Comparison of ENCODE assay signal across 9 cellular contexts in genomic region chr2:178404380-178404767, GRCh38. TPM values are rescaled to one million over a fixed set of nuclear protein-coding genes. Genes with fewer than 3 reads are reported as not detected.
DNase-seq lines count a peak whose midpoint lies in the region; ATAC-seq and TF ChIP-seq lines count a peak whose summit lies in the region.
"Had no signal": no experiment of that assay in that cellular context is flagged by ENCODE, and none has a peak within 500 bp of the region (broad histone marks: within the 10 kb centered on the region; RNA-seq: fewer than 3 reads in every experiment).

No MANE protein-coding gene starts in this region.

- H3K27me3 ChIP-seq in spleen (replicated peaks in 1 of 7) = no peaks in the 10 kb centered on the region

- WGBS in spleen, 5 donors = 13 to 33% (median 19%) methylated on average over 4 of the region's 4 CpGs

- ATAC-seq in GM21360 (IDR thresholded peaks at IDR 0.05; ENCODE audit: unreplicated experiment) = peak; percentile 99
- peak; percentile 100 for ATAC-seq in HG03442 (IDR thresholded peaks at IDR 0.05; ENCODE audit: unreplicated experiment)
- ATAC-seq in SK-N-SH treated with all-trans-retinoic acid at 6 μM for 48 hours = peak; percentile 41; the same call in 1 of the 3 replicates
- ATAC-seq in left colon = peak; percentile 76
- ATAC-seq: naive thymus-derived CD4-positive, alpha-beta T cell had no signal

- H3K27ac Mint-ChIP-seq in activated T-cell treated with anti-CD3 and anti-CD28 coated beads, Interleukin-2, amount 50 U/mL, for 24 hours = no peak overlapping the region

- peaks cover 11% of the 10 kb centered on the region for H3K27me3 Mint-ChIP-seq in activated T-cell treated with anti-CD3 and anti-CD28 coated beads, Interleukin-2, amount 50 U/mL, for 24 hours

- no peaks in the 10 kb centered on the region for H3K9me3 ChIP-seq in spleen

- DNase-seq in left colon = peak; percentile 34 to 47
- no peak for DNase-seq in stimulated activated CD4-positive, alpha-beta T cell treated with anti-CD3 and anti-CD28 coated beads, Interleukin-2, amount 100 ng/mL, for 48 hours
- DNase-seq in spleen = no peak
- DNase-seq in activated T-cell treated with anti-CD3 and anti-CD28 coated beads, Interleukin-2, amount 50 U/mL, for 24 hours = no peak

- peaks cover 9% of the 10 kb centered on the region for H3K4me1 Mint-ChIP-seq in activated T-cell treated with anti-CD3 and anti-CD28 coated beads, Interleukin-2, amount 50 U/mL, for 24 hours (ENCODE audit: low read depth)

- no peak overlapping the region for H3K4me3 ChIP-seq in spleen

- H3K4me3 Mint-ChIP-seq in activated T-cell treated with anti-CD3 and anti-CD28 coated beads, Interleukin-2, amount 50 U/mL, for 24 hours = no peak overlapping the region

- H3K9me3 Mint-ChIP-seq in activated T-cell treated with anti-CD3 and anti-CD28 coated beads, Interleukin-2, amount 50 U/mL, for 24 hours = no peaks in the 10 kb centered on the region
- H3K9me3 Mint-ChIP-seq: naive thymus-derived CD4-positive, alpha-beta T cell had no signal

- no peak for TF ChIP-seq CTCF in spleen (IDR thresholded peaks at IDR 0.05 in 8 of 11, conservative IDR thresholded peaks at IDR 0.05 in 3 of 11)

- no peaks in the 10 kb centered on the region for H3K36me3 ChIP-seq in spleen

- no peak overlapping the region for H3K27ac ChIP-seq in spleen

- intact Hi-C loops in left colon (cut with DNase I, micrococcal nuclease) (no loop called here), spleen (cut with DNase I; ENCODE audit: low total_unique reads) (no loop called here)

- no peaks in the 10 kb centered on the region for H3K36me3 Mint-ChIP-seq in activated T-cell treated with anti-CD3 and anti-CD28 coated beads, Interleukin-2, amount 50 U/mL, for 24 hours (ENCODE audit: low read depth)
- H3K36me3 Mint-ChIP-seq: naive thymus-derived CD4-positive, alpha-beta T cell had no signal

- H3K4me1 ChIP-seq in spleen = no peaks in the 10 kb centered on the region

- TF ChIP-seq POLR2A in GM15510 (IDR thresholded peaks at IDR 0.05; ENCODE audit: borderline replicate concordance, extremely low read depth, insufficient read length) (peak; percentile 31), spleen (IDR thresholded peaks at IDR 0.05) (no peak)

TF ChIP-seq in SK-N-SH treated with all-trans-retinoic acid at 6 μM for 48 hours, 23 proteins besides CTCF, POLR2A, EP300 and RAD21:
- TF ChIP-seq ZNF565 (CRISPR knock-in tag; conservative IDR thresholded peaks at IDR 0.05; ENCODE audit: low read depth) (no peak), GLIS3 (CRISPR knock-in tag; IDR thresholded peaks at IDR 0.05) (no peak), ARNTL (CRISPR knock-in tag; IDR thresholded peaks at IDR 0.05; ENCODE audit: borderline replicate concordance, low read depth) (no peak), CSRNP3 (CRISPR knock-in tag; IDR thresholded peaks at IDR 0.05) (no peak), BACH2 (CRISPR knock-in tag; IDR thresholded peaks at IDR 0.05; ENCODE audit: borderline replicate concordance) (no peak), PATZ1 (CRISPR knock-in tag; IDR thresholded peaks at IDR 0.05; ENCODE audit: borderline replicate concordance) (no peak), ISL1 (CRISPR knock-in tag; IDR thresholded peaks at IDR 0.05) (no peak), RARB (CRISPR knock-in tag; IDR thresholded peaks at IDR 0.05) (no peak), ZC3H10 (CRISPR knock-in tag; IDR thresholded peaks at IDR 0.05) (no peak), ZNF8 (CRISPR knock-in tag; IDR thresholded peaks at IDR 0.05) (no peak), ESRRG (CRISPR knock-in tag; IDR thresholded peaks at IDR 0.05) (no peak)
- TF ChIP-seq, protein P1, sequence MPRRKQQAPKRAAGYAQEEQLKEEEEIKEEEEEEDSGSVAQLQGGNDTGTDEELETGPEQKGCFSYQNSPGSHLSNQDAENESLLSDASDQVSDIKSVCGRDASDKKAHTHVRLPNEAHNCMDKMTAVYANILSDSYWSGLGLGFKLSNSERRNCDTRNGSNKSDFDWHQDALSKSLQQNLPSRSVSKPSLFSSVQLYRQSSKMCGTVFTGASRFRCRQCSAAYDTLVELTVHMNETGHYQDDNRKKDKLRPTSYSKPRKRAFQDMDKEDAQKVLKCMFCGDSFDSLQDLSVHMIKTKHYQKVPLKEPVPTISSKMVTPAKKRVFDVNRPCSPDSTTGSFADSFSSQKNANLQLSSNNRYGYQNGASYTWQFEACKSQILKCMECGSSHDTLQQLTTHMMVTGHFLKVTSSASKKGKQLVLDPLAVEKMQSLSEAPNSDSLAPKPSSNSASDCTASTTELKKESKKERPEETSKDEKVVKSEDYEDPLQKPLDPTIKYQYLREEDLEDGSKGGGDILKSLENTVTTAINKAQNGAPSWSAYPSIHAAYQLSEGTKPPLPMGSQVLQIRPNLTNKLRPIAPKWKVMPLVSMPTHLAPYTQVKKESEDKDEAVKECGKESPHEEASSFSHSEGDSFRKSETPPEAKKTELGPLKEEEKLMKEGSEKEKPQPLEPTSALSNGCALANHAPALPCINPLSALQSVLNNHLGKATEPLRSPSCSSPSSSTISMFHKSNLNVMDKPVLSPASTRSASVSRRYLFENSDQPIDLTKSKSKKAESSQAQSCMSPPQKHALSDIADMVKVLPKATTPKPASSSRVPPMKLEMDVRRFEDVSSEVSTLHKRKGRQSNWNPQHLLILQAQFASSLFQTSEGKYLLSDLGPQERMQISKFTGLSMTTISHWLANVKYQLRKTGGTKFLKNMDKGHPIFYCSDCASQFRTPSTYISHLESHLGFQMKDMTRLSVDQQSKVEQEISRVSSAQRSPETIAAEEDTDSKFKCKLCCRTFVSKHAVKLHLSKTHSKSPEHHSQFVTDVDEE (CRISPR knock-in tag; IDR thresholded peaks at IDR 0.05) = no peak

RNA-seq across cellular contexts. Expression of gene PRKRA, which starts 46.6 kb away (rescaled TPM):
- total RNA-seq in left colon = 10 to 100 TPM; 31.1 to 31.4 TPM
- total RNA-seq in spleen = 10 to 100 TPM; 29.7 to 57.4 (median 37.2) TPM
- 10 to 100 TPM; 24.3 to 27.7 (median 26.0) TPM for polyA plus RNA-seq in spleen

RNA-seq across cellular contexts. Expression of gene PJVK, which starts 46.8 kb away (rescaled TPM):
- total RNA-seq in left colon (1 to 10 TPM; 1.1 TPM), spleen (1 to 10 TPM; 1.0 to 3.3 (median 1.7) TPM)
- 1 to 10 TPM; 2.2 to 8.2 (median 4.1) TPM for polyA plus RNA-seq in spleen

Comparison
In these comparisons a context has a peak if more than half of its experiments do, and no peak if none do; other contexts are left out.
1. ATAC-seq: peak in every context shown above with its lines; median percentile 100 in HG03442; 99 in GM21360; 76 in left colon; 41 in SK-N-SH treated with all-trans-retinoic acid at 6 μM for 48 hours.
2. DNase-seq: peak in left colon (2 of 2); none in stimulated activated CD4-positive, alpha-beta T cell treated with anti-CD3 and anti-CD28 coated beads, Interleukin-2, amount 100 ng/mL, for 48 hours (0 of 2), spleen (single experiment) and activated T-cell treated with anti-CD3 and anti-CD28 coated beads, Interleukin-2, amount 50 U/mL, for 24 hours (single experiment).